Comparison of ENCODE assay signal across 16 cellular contexts in genomic region chr20:59308493-59309201, GRCh38. TPM values are rescaled to one million over a fixed set of nuclear protein-coding genes. Genes with fewer than 3 reads are reported as not detected.
DNase-seq lines count a peak whose midpoint lies in the region; ATAC-seq, FAIRE-seq and TF ChIP-seq lines count a peak whose summit lies in the region.
"Had no signal": no experiment of that assay in that cellular context is flagged by ENCODE, and none has a peak within 500 bp of the region (broad histone marks: within the 10 kb centered on the region; RNA-seq: fewer than 3 reads in every experiment).

No MANE protein-coding gene starts in this region.

- TF ChIP-seq POLR2A in A549 (IDR thresholded peaks at IDR 0.05; ENCODE audit: low read length) = no peak

- H3K18ac ChIP-seq in mesenchymal stem cell (ENCODE audit: low read depth in 1 of 2, low read length in 2 of 2) = no peak overlapping the region

- H3K4me1 ChIP-seq in A549 (peaks cover 12% of the 10 kb centered on the region), colonic mucosa (no peaks in the 10 kb centered on the region), mucosa of stomach (ENCODE audit: control insufficient read depth, insufficient read depth, low read length) (peaks cover 61% of the 10 kb centered on the region), mesenchymal stem cell (ENCODE audit: control insufficient read depth, insufficient read depth, low read depth, low read length) (no peaks in the 10 kb centered on the region)

- no peak for TF ChIP-seq CTCF in A549 (IDR thresholded peaks at IDR 0.05)
- TF ChIP-seq CTCF in colonic mucosa (IDR thresholded peaks at IDR 0.05) = no peak

- H3K27ac ChIP-seq in A549 = no peak overlapping the region; a peak in 1 of 6 replicates
- H3K27ac ChIP-seq in colonic mucosa = peak overlapping the region; percentile 89
- no peak overlapping the region for H3K27ac ChIP-seq in mesenchymal stem cell (ENCODE audit: low read length, poor library complexity, severe bottlenecking)

- peaks cover 8% of the 10 kb centered on the region for H3K27me3 Mint-ChIP-seq in activated T-cell treated with anti-CD3 and anti-CD28 coated beads, Interleukin-2, amount 50 U/mL, for 72 hours (ENCODE audit: low read depth)

- DNase-seq in A549 (ENCODE audit: low read depth in 1 of 2, low spot score in 1 of 2) = peak in 1 of 2 experiments; percentile 6
- DNase-seq in HuH-7 (ENCODE audit: low spot score) = peak; percentile 60
- peak; percentile 90 for DNase-seq in colonic mucosa
- DNase-seq in GOT3 (lab: John Stamatoyannopoulos, UW) = no peak
- no peak for DNase-seq in activated T-cell treated with anti-CD3 and anti-CD28 coated beads, Interleukin-2, amount 50 U/mL, for 72 hours
- DNase-seq in mesenchymal stem cell = no peak
- no peak for DNase-seq in cerebellar nuclear complex (lab: John Stamatoyannopoulos, UW)
- DNase-seq: CD8-positive, alpha-beta T cell; NCI-H1436 treated with DMSO at 0.1 percent for 48 hours; NCI-H2081 treated with DMSO at 0.1 percent for 48 hours; NCI-H226; NCI-H526; RPMI8226 had no signal

- 63% methylated on average over 10 of the region's 10 CpGs for WGBS in A549 (ENCODE audit: missing lambda C conversion rate)
- 75% methylated on average over 7 of the region's 10 CpGs for WGBS in mesenchymal stem cell

- H3K9me3 ChIP-seq in A549 (no peaks in the 10 kb centered on the region), colonic mucosa (no peaks in the 10 kb centered on the region), mucosa of stomach (ENCODE audit: control insufficient read depth, low read length) (no peaks in the 10 kb centered on the region), mesenchymal stem cell (ENCODE audit: control insufficient read depth, low read length) (no peaks in the 10 kb centered on the region)

- no peak overlapping the region for H2BK120ac ChIP-seq in mesenchymal stem cell (ENCODE audit: low read depth, low read length)

- no peak overlapping the region for H3K23ac ChIP-seq in mesenchymal stem cell (ENCODE audit: low read length in 2 of 2)

- no peak for TF ChIP-seq EP300 in A549 (IDR thresholded peaks at IDR 0.05)

- no peak overlapping the region for H4K91ac ChIP-seq in mesenchymal stem cell (ENCODE audit: low read length)

- H3K4me2 ChIP-seq in A549 = peak overlapping the region; percentile 22; the same call in 1 of the 3 replicates
- no peak overlapping the region for H3K4me2 ChIP-seq in mesenchymal stem cell (ENCODE audit: low read length, poor library complexity, severe bottlenecking)

- H3K14ac ChIP-seq in mesenchymal stem cell (ENCODE audit: low read length in 2 of 2) = no peak overlapping the region

- H3K36me3 ChIP-seq in colonic mucosa (no peaks in the 10 kb centered on the region), mucosa of stomach (ENCODE audit: control insufficient read depth, insufficient read depth, low read length) (no peaks in the 10 kb centered on the region), mesenchymal stem cell (ENCODE audit: control insufficient read depth in 1 of 2, insufficient read depth in 2 of 2, low read depth in 1 of 2, low read length in 2 of 2) (no peaks in the 10 kb centered on the region)

- no peak overlapping the region for H4K8ac ChIP-seq in mesenchymal stem cell (ENCODE audit: low read length)

- H2BK12ac ChIP-seq in mesenchymal stem cell (ENCODE audit: low read length in 2 of 2) = no peak overlapping the region

- no peak overlapping the region for H2AFZ ChIP-seq in mesenchymal stem cell (ENCODE audit: low read depth, low read length)

- peak overlapping the region in 1 of 2 donors; percentile 65 for H3K9ac ChIP-seq in colonic mucosa (ENCODE audit: low read depth in 2 of 2, low read length in 2 of 2)
- H3K9ac ChIP-seq in mucosa of stomach (ENCODE audit: low read length) = peak overlapping the region; percentile 45
- H3K9ac ChIP-seq in mesenchymal stem cell (ENCODE audit: low read length) = no peak overlapping the region

- H3K27me3 ChIP-seq in colonic mucosa (no peaks in the 10 kb centered on the region), mucosa of stomach (ENCODE audit: control insufficient read depth, insufficient read depth, low read length) (peaks cover 10% of the 10 kb centered on the region), mesenchymal stem cell (ENCODE audit: control insufficient read depth in 1 of 2, insufficient read depth in 1 of 2, low read length in 2 of 2) (peaks cover 0 to 20% of the 10 kb centered on the region in 2 experiments)

- no peaks in the 10 kb centered on the region for H3K79me1 ChIP-seq in mesenchymal stem cell (replicated peaks; ENCODE audit: low read length, poor library complexity, severe bottlenecking)

- no peaks in the 10 kb centered on the region for H3K9me3 Mint-ChIP-seq in activated T-cell treated with anti-CD3 and anti-CD28 coated beads, Interleukin-2, amount 50 U/mL, for 72 hours
- H3K9me3 Mint-ChIP-seq: CD8-positive, alpha-beta T cell had no signal

- H2BK5ac ChIP-seq in mesenchymal stem cell (ENCODE audit: low read depth, low read length, poor library complexity, severe bottlenecking) = no peak overlapping the region

- no peak overlapping the region for H3K27ac Mint-ChIP-seq in activated T-cell treated with anti-CD3 and anti-CD28 coated beads, Interleukin-2, amount 50 U/mL, for 72 hours
- H3K27ac Mint-ChIP-seq: CD8-positive, alpha-beta T cell had no signal

- no peak overlapping the region for H2AK5ac ChIP-seq in mesenchymal stem cell (ENCODE audit: low read length, severe bottlenecking)

- H3K36me3 Mint-ChIP-seq in activated T-cell treated with anti-CD3 and anti-CD28 coated beads, Interleukin-2, amount 50 U/mL, for 72 hours (ENCODE audit: insufficient read depth in 2 of 2) = no peaks in the 10 kb centered on the region
- H3K36me3 Mint-ChIP-seq: CD8-positive, alpha-beta T cell had no signal

- ATAC-seq in A549 = no peak
- ATAC-seq in activated T-cell treated with anti-CD3 and anti-CD28 coated beads, Interleukin-2, amount 50 U/mL, for 72 hours (replicated peaks in 1 of 2) = no peak
- ATAC-seq: CD8-positive, alpha-beta T cell had no signal

- H2BK15ac ChIP-seq in mesenchymal stem cell (ENCODE audit: low read depth, poor library complexity, severe bottlenecking) = no peak overlapping the region

- no peak for TF ChIP-seq RAD21 in A549 (conservative IDR thresholded peaks at IDR 0.05 in 1 of 2, IDR thresholded peaks at IDR 0.05 in 1 of 2)

- H3K4me1 Mint-ChIP-seq in activated T-cell treated with anti-CD3 and anti-CD28 coated beads, Interleukin-2, amount 50 U/mL, for 72 hours (ENCODE audit: low read depth) = no peaks in the 10 kb centered on the region

- intact Hi-C loops in colonic mucosa (cut with DNase I) = no loop called here

- H3K4me3 Mint-ChIP-seq in activated T-cell treated with anti-CD3 and anti-CD28 coated beads, Interleukin-2, amount 50 U/mL, for 72 hours = no peak overlapping the region
- H3K4me3 Mint-ChIP-seq: CD8-positive, alpha-beta T cell had no signal

- CTCF ChIA-PET in A549 (lab: Yijun Ruan, JAX) = interaction anchor here (1.4 kb wide), 1 partner anchor 19 kb away, joined by 4 read pairs; no protein-coding TSS in a partner anchor

- FAIRE-seq in A549 (lab: Jason Lieb, UNC) = no peak
- FAIRE-seq: H54 had no signal

- no peak overlapping the region for H3K4ac ChIP-seq in mesenchymal stem cell (ENCODE audit: low read depth in 1 of 2, low read length in 2 of 2)

- POLR2A ChIA-PET in A549 (lab: Yijun Ruan, JAX) = no interaction called here

- no peak overlapping the region for H3K4me3 ChIP-seq in A549
- no peak overlapping the region for H3K4me3 ChIP-seq in colonic mucosa
- H3K4me3 ChIP-seq in mucosa of stomach (ENCODE audit: low read length) = peak overlapping the region; percentile 4
- no peak overlapping the region for H3K4me3 ChIP-seq in mesenchymal stem cell (ENCODE audit: insufficient read depth in 1 of 2, low read depth in 1 of 2, low read length in 2 of 2)

TF ChIP-seq in A549, 52 proteins besides CTCF, POLR2A, EP300 and RAD21:
- TF ChIP-seq ZC3H11A (IDR thresholded peaks at IDR 0.05) = no peak
- no peak for TF ChIP-seq RNF2 (IDR thresholded peaks at IDR 0.05; ENCODE audit: borderline replicate concordance, low read depth)
- TF ChIP-seq SREBF2 (IDR thresholded peaks at IDR 0.05) = no peak
- TF ChIP-seq POLR2AphosphoS2 (conservative IDR thresholded peaks at IDR 0.05; ENCODE audit: low read length) = no peak
- TF ChIP-seq HEYL (CRISPR knock-in tag; IDR thresholded peaks at IDR 0.05) = no peak
- no peak for TF ChIP-seq CHD2 (IDR thresholded peaks at IDR 0.05; ENCODE audit: low read length, partially characterized antibody)
- TF ChIP-seq, protein P1, sequence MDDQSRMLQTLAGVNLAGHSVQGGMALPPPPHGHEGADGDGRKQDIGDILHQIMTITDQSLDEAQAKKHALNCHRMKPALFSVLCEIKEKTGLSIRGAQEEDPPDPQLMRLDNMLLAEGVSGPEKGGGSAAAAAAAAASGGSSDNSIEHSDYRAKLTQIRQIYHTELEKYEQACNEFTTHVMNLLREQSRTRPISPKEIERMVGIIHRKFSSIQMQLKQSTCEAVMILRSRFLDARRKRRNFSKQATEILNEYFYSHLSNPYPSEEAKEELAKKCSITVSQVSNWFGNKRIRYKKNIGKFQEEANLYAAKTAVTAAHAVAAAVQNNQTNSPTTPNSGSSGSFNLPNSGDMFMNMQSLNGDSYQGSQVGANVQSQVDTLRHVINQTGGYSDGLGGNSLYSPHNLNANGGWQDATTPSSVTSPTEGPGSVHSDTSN (IDR thresholded peaks at IDR 0.05) = no peak
- no peak for TF ChIP-seq SMC3 (IDR thresholded peaks at IDR 0.05)
TF ChIP-seq in A549: peak in this region for 0.

RNA-seq across cellular contexts. Expression of gene EDN3, which starts 8.2 kb away (rescaled TPM):
- 0.54 and 0.57 TPM in 2 replicates for polyA plus RNA-seq in A549 (2011; rRNA removed)
- polyA plus RNA-seq in A549 (2012; cell fraction: cytosol; rRNA removed) = 0.08 and 0.11 TPM in 2 replicates
- 0.05 TPM in 1 of 2 replicates, not detected in the other for polyA plus RNA-seq in A549 (2012; cell fraction: nucleus; rRNA removed)
- 0.08 to 0.13 TPM (median 0.08 TPM) in 3 replicates for polyA plus RNA-seq in A549 (2017; fragmentation: RNase III; extraction: RNeasy Plus Mini Kit Qiagen cat#74134 plus additional on column Dnase treatment)
- polyA minus RNA-seq in A549 (2011; rRNA and poly(A)+ RNA removed) = 0.33 TPM in 1 of 2 replicates, not detected in the other
- total RNA-seq in colonic mucosa = 10 to 100 TPM; 11.7 to 28.8 TPM
- total RNA-seq in activated T-cell treated with anti-CD3 and anti-CD28 coated beads, Interleukin-2, amount 50 U/mL, for 72 hours = not detected
- not detected for polyA plus RNA-seq in mesenchymal stem cell (2013, experiment 1 of 2)
- not detected for polyA plus RNA-seq in mesenchymal stem cell (2013, experiment 2 of 2)
- total RNA-seq: OCI-LY7 had no signal

Comparison
In these comparisons a context has a peak if more than half of its experiments do, and no peak if none do; other contexts are left out.
1. DNase-seq: peak in HuH-7 (single experiment) and colonic mucosa (single experiment); none in GOT3 (single experiment), activated T-cell treated with anti-CD3 and anti-CD28 coated beads, Interleukin-2, amount 50 U/mL, for 72 hours (0 of 2), mesenchymal stem cell (single experiment) and cerebellar nuclear complex (0 of 2).
2. RNA of gene EDN3, which starts 8.2 kb away (total RNA-seq): 11.7 to 28.8 TPM in colonic mucosa; not detected in activated T-cell treated with anti-CD3 and anti-CD28 coated beads, Interleukin-2, amount 50 U/mL, for 72 hours; every median in the first group is over 10 times any median in the second.